In genomic region chr2:136375017-136375901, GRCh38 we compare ENCODE assay signal across 1 cellular context.
TF ChIP-seq lines count a peak whose summit lies in the region.

No MANE protein-coding gene starts in this region.

TF ChIP-seq in GM23338, 12 proteins besides CTCF, POLR2A, EP300 and RAD21 (continued from another document):
- TF ChIP-seq ZNF462 (CRISPR knock-in tag; IDR thresholded peaks at IDR 0.05) (no peak), EZH2phosphoT487 (IDR thresholded peaks at IDR 0.05; ENCODE audit: unreplicated experiment) (no peak), NANOG (IDR thresholded peaks at IDR 0.05; ENCODE audit: borderline replicate concordance) (no peak)
